ENCODE assay signal across 10 cellular contexts in the genomic region with DNA sequence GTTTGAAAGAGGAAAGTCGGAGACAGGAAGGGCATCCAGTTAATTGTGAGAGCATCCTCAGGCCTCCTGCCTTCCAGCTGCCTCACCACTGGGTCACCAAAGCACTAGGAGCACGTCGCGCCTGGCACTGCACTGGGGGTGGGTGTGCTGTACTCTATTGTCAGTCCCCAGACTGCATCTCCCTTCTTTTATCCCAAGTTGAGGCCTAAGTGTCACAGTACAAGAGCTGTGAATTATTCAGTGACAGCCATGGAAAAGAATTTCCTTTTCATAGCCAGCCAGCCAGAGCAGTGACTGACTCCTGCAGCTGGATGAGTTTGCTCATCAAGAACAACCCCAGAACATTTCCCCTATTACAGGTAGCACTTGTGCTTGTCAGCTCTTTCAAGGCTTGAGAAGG. TPM values are rescaled to one million over a fixed set of nuclear protein-coding genes. Genes with fewer than 3 reads are reported as not detected.
DNase-seq lines count a peak whose midpoint lies in the region; ATAC-seq, FAIRE-seq and TF ChIP-seq lines count a peak whose summit lies in the region.
"Had no signal": no experiment of that assay in that cellular context is flagged by ENCODE, and none has a peak within 500 bp of the region (broad histone marks: within the 10 kb centered on the region; RNA-seq: fewer than 3 reads in every experiment).

No MANE protein-coding gene starts in this region.

- H3K27ac ChIP-seq in cardiac muscle cell, result peak overlapping the region; percentile 24
- H3K27ac ChIP-seq in K562 (ENCODE audit: extremely low read depth, low read depth, low read length), result peak overlapping the region; percentile 59; the same call in 2 of the 3 replicates
- H3K27ac ChIP-seq in mesenchymal stem cell (ENCODE audit: low read length, poor library complexity, severe bottlenecking), result peak overlapping the region; percentile 83
- H3K27ac ChIP-seq in upper lobe of left lung, result peak overlapping the region in 3 of 4 donors; percentile 9 to 51 (median 41)

- no peak overlapping the region for H2BK5ac ChIP-seq in mesenchymal stem cell (ENCODE audit: low read depth, low read length, poor library complexity, severe bottlenecking)

- peaks cover 56% of the 10 kb centered on the region for H3K36me3 ChIP-seq in cardiac muscle cell
- peaks cover 92% of the 10 kb centered on the region for H3K36me3 ChIP-seq in K562 (ENCODE audit: control insufficient read depth, insufficient read depth, low read length)
- H3K36me3 ChIP-seq in mesenchymal stem cell (ENCODE audit: control insufficient read depth in 1 of 2, insufficient read depth in 2 of 2, low read depth in 1 of 2, low read length in 2 of 2), result peaks cover 54 to 91% of the 10 kb centered on the region in 2 experiments
- peaks cover 49 to 99% (median 81%) of the 10 kb centered on the region in 4 donors for H3K36me3 ChIP-seq in upper lobe of left lung

- in situ Hi-C loops in K562 (cut with MboI), result no loop called here

- 92% methylated on average over 3 of the region's 4 CpGs for WGBS in K562 (ENCODE audit: insufficient coverage, low coverage, missing lambda C conversion rate)
- WGBS in mesenchymal stem cell, result 56% methylated on average over 4 of the region's 4 CpGs
- WGBS in upper lobe of left lung, 2 donors, result 85 to 87% methylated on average over 3 to 4 of the region's 4 CpGs

- no peak for TF ChIP-seq RAD21 in K562 (CRISPR knock-in tag; conservative IDR thresholded peaks at IDR 0.05 in 1 of 2, IDR thresholded peaks at IDR 0.05 in 1 of 2)

- DNase-seq in cardiac muscle cell (ENCODE audit: low read depth in 1 of 2, low spot score in 1 of 2), result peak in 1 of 2 donors; percentile 15
- DNase-seq in Right ventricle myocardium superior, result no peak
- no peak for DNase-seq in K562 (ENCODE audit: extremely low read depth in 1 of 4, low spot score in 3 of 4)
- DNase-seq in mesenchymal stem cell, result peak; percentile 44
- no peak for DNase-seq in upper lobe of left lung
- DNase-seq in GOT3 (lab: John Stamatoyannopoulos, UW), result no peak
- no peak for DNase-seq in stimulated activated CD4-positive, alpha-beta T cell treated with anti-CD3 and anti-CD28 coated beads, Interleukin-2, amount 100 ng/mL, for 24 hours
- no peak for DNase-seq in NCI-H748 treated with DMSO at 0.1 percent for 48 hours (lab: John Stamatoyannopoulos, UW)
- DNase-seq: NK-92 treated with Interleukin-12 subunit alpha and Interleukin-12 subunit beta, amount 100 ng/mL, for 24 hours had no signal

- no TSS peak for BruUV-seq in K562 (replicated peaks; lab: Mats Ljungman, UMichigan)

- TF ChIP-seq POLR2A in K562 (conservative IDR thresholded peaks at IDR 0.05) (no peak), upper lobe of left lung (IDR thresholded peaks at IDR 0.05) (no peak)

- intact Hi-C loops in Right ventricle myocardium superior (cut with DNase I), result no loop called here
- intact Hi-C loops in K562 (cut with micrococcal nuclease), result no loop called here

- H2AFZ ChIP-seq in K562 (ENCODE audit: low read depth, low read length) (no peak overlapping the region), mesenchymal stem cell (ENCODE audit: low read depth, low read length) (no peak overlapping the region)

- ATAC-seq in Right ventricle myocardium superior (ENCODE audit: poor library complexity), result no peak
- no peak for ATAC-seq in K562
- ATAC-seq in upper lobe of left lung (ENCODE audit: low FRiP score in 2 of 2), result no peak

- H3K9ac ChIP-seq in K562 (ENCODE audit: insufficient read depth in 1 of 2, low read depth in 2 of 2, low read length in 2 of 2) (peak overlapping the region in 1 of 2 experiments; percentile 1; a peak in 2 of 4 replicates), mesenchymal stem cell (ENCODE audit: low read length) (peak overlapping the region; percentile 65)

- no peak overlapping the region for H2BK120ac ChIP-seq in mesenchymal stem cell (ENCODE audit: low read depth, low read length)

- H3K14ac ChIP-seq in mesenchymal stem cell (ENCODE audit: low read length in 2 of 2), result peak overlapping the region in 1 of 2 experiments; percentile 13

- H3K4me3 ChIP-seq in cardiac muscle cell, result no peak overlapping the region
- H3K4me3 ChIP-seq in K562, result no peak overlapping the region
- H3K4me3 ChIP-seq in mesenchymal stem cell (ENCODE audit: insufficient read depth in 1 of 2, low read depth in 1 of 2, low read length in 2 of 2), result peak overlapping the region in 1 of 2 experiments; percentile 10
- no peak overlapping the region for H3K4me3 ChIP-seq in upper lobe of left lung

- no peak for TF ChIP-seq EP300 in K562 (IDR thresholded peaks at IDR 0.05; ENCODE audit: low read length)
- no peak for TF ChIP-seq EP300 in upper lobe of left lung (IDR thresholded peaks at IDR 0.05)

- H4K8ac ChIP-seq in mesenchymal stem cell (ENCODE audit: low read length), result no peak overlapping the region

- H3K79me1 ChIP-seq in mesenchymal stem cell (replicated peaks; ENCODE audit: low read length, poor library complexity, severe bottlenecking), result peaks cover 5% of the 10 kb centered on the region

- no peaks in the 10 kb centered on the region for H3K27me3 ChIP-seq in cardiac muscle cell
- no peaks in the 10 kb centered on the region for H3K27me3 ChIP-seq in K562 (ENCODE audit: control insufficient read depth in 2 of 2, insufficient read depth in 2 of 2, low read length in 2 of 2)
- no peaks in the 10 kb centered on the region for H3K27me3 ChIP-seq in mesenchymal stem cell (ENCODE audit: control insufficient read depth in 1 of 2, insufficient read depth in 1 of 2, low read length in 2 of 2)
- H3K27me3 ChIP-seq in upper lobe of left lung, result no peaks in the 10 kb centered on the region

- CTCF ChIA-PET in K562 (lab: Yijun Ruan, JAX; ENCODE audit: low intra/inter-chr PET ratio), result no interaction called here

- POLR2A ChIA-PET in K562 (lab: Yijun Ruan, JAX), result interaction anchor here (0.8 to 1.7 kb wide), 6 partner anchors 9 to 16 kb away, joined by 3 to 5 read pairs (median 4); a partner anchor contains a TSS

- TF ChIP-seq CTCF in cardiac muscle cell (IDR thresholded peaks at IDR 0.05; ENCODE audit: low read depth, low read length) (no peak), K562 (IDR thresholded peaks at IDR 0.05 in 2 of 3, conservative IDR thresholded peaks at IDR 0.05 in 1 of 3; ENCODE audit: insufficient read depth in 2 of 3, low read depth in 1 of 3, low read length in 3 of 3) (no peak), upper lobe of left lung (IDR thresholded peaks at IDR 0.05) (no peak)

- no peak overlapping the region for H3K23ac ChIP-seq in mesenchymal stem cell (ENCODE audit: low read length in 2 of 2)

- H3K4me2 ChIP-seq in K562 (ENCODE audit: insufficient read depth, low read length) (no peak overlapping the region), mesenchymal stem cell (ENCODE audit: low read length, poor library complexity, severe bottlenecking) (no peak overlapping the region)

- H3K4ac ChIP-seq in mesenchymal stem cell (ENCODE audit: low read depth in 1 of 2, low read length in 2 of 2), result no peak overlapping the region

- H4K20me1 ChIP-seq in K562 (replicated peaks; ENCODE audit: control insufficient read depth, insufficient read depth, low read length), result peaks cover 6% of the 10 kb centered on the region; the same call in 1 of the 2 replicates

- H2BK15ac ChIP-seq in mesenchymal stem cell (ENCODE audit: low read depth, poor library complexity, severe bottlenecking), result no peak overlapping the region

- H3K18ac ChIP-seq in mesenchymal stem cell (ENCODE audit: low read depth in 1 of 2, low read length in 2 of 2), result peak overlapping the region in 1 of 2 experiments; percentile 9

- peaks cover 28% of the 10 kb centered on the region for H3K79me2 ChIP-seq in K562 (ENCODE audit: control insufficient read depth, insufficient read depth, low read length)

- H3K9me3 ChIP-seq in cardiac muscle cell (ENCODE audit: low read depth) (no peaks in the 10 kb centered on the region), K562 (replicated peaks; ENCODE audit: control insufficient read depth, insufficient read depth, low read depth, low read length) (no peaks in the 10 kb centered on the region), mesenchymal stem cell (ENCODE audit: control insufficient read depth, low read length) (no peaks in the 10 kb centered on the region), upper lobe of left lung (no peaks in the 10 kb centered on the region)

- no peak overlapping the region for H4K91ac ChIP-seq in mesenchymal stem cell (ENCODE audit: low read length)

- H3K9me1 ChIP-seq in K562 (ENCODE audit: control insufficient read depth, insufficient read depth, low read length), result no peaks in the 10 kb centered on the region

- H2BK12ac ChIP-seq in mesenchymal stem cell (ENCODE audit: low read length in 2 of 2), result no peak overlapping the region

- no peak for FAIRE-seq in K562 (lab: Jason Lieb, UNC)
- FAIRE-seq: islet of Langerhans had no signal

- no peak overlapping the region for H2AK5ac ChIP-seq in mesenchymal stem cell (ENCODE audit: low read length, severe bottlenecking)

- H3K4me1 ChIP-seq in cardiac muscle cell (ENCODE audit: low read depth) (peaks cover 5% of the 10 kb centered on the region), K562 (replicated peaks in 1 of 2; ENCODE audit: control insufficient read depth in 2 of 2, insufficient read depth in 2 of 2, low read length in 2 of 2) (peaks cover 0 to 15% of the 10 kb centered on the region in 2 experiments; a peak in 3 of 5 replicates), mesenchymal stem cell (ENCODE audit: control insufficient read depth, insufficient read depth, low read depth, low read length) (peaks cover 16% of the 10 kb centered on the region), upper lobe of left lung (peaks cover 14 to 37% (median 28%) of the 10 kb centered on the region in 4 donors)

RNA-seq across cellular contexts. Expression of a gene that starts 16.3 kb away (rescaled TPM):
- total RNA-seq in cardiac muscle cell, result 236 TPM in 2 replicates
- polyA plus RNA-seq in cardiac muscle cell, result 118 and 147 TPM in 2 replicates
- 63.0 TPM for total RNA-seq in Right ventricle myocardium superior
- total RNA-seq in K562 (2011; cell fraction: chromatin; rRNA removed; ENCODE audit: low replicate concordance), result 13.9 and 15.8 TPM in 2 replicates
- total RNA-seq in K562 (2011; cell fraction: nucleolus; rRNA removed), result 17.2 and 17.5 TPM in 2 replicates
- total RNA-seq in K562 (2011; cell fraction: nucleoplasm; rRNA removed), result 19.0 and 24.3 TPM in 2 replicates
- 186 and 196 TPM in 2 replicates for total RNA-seq in K562 (2014; rRNA removed)
- total RNA-seq in K562 (2014; rRNA removed; fragmentation: Illumina TruSeq; extraction: Trizol), result 129 and 131 TPM in 2 replicates
- total RNA-seq in K562 (2015; rRNA removed; fragmentation: Illumina TruSeq; extraction: Trizol), result 156 and 161 TPM in 2 replicates
- total RNA-seq in K562 (2021), result 140 and 144 TPM in 2 replicates
- polyA plus RNA-seq in K562 (2011; rRNA removed), result 104 and 137 TPM in 2 replicates
- 89.6 and 109 TPM in 2 replicates for polyA plus RNA-seq in K562 (2011; cell fraction: cytosol; rRNA removed)
- polyA plus RNA-seq in K562 (2011; cell fraction: nucleus; rRNA removed), result 27.8 and 38.7 TPM in 2 replicates
- polyA plus RNA-seq in K562 (2012), result 169 and 197 TPM in 2 replicates
- 144 and 156 TPM in 2 replicates for polyA plus RNA-seq in K562 (2014; fragmentation: Illumina TruSeq; extraction: Trizol)
- polyA plus RNA-seq in K562 (2014; fragmentation: Nextera tagmentation; extraction: Ambion mirVana), result 10 to 100 TPM; 37.8 to 39.6 TPM
- polyA plus RNA-seq in K562 (2014; rRNA removed), result 206 and 219 TPM in 2 replicates
- 60.8 and 67.3 TPM in 2 replicates for polyA minus RNA-seq in K562 (2011; rRNA and poly(A)+ RNA removed)
- polyA minus RNA-seq in K562 (2011; cell fraction: cytosol; rRNA and poly(A)+ RNA removed), result 49.0 and 55.3 TPM in 2 replicates
- 12.7 and 16.2 TPM in 2 replicates for polyA minus RNA-seq in K562 (2011; cell fraction: nucleus; rRNA and poly(A)+ RNA removed)
- polyA plus RNA-seq in mesenchymal stem cell (2013, experiment 1 of 2), result 420 TPM
- polyA plus RNA-seq in mesenchymal stem cell (2013, experiment 2 of 2), result 415 TPM
- total RNA-seq in upper lobe of left lung, result 100 to 1,000 TPM; 120 to 218 (median 192) TPM

RNA-seq across cellular contexts. Expression of a gene that starts 37.8 kb away (rescaled TPM):
- total RNA-seq in cardiac muscle cell, result 0.39 TPM in 1 of 2 replicates, not detected in the other
- polyA plus RNA-seq in cardiac muscle cell, result not detected in 2 replicates
- total RNA-seq in Right ventricle myocardium superior, result not detected
- total RNA-seq in K562 (2011; cell fraction: chromatin; rRNA removed; ENCODE audit: low replicate concordance), result not detected in 2 replicates
- 0.26 TPM in 1 of 2 replicates, not detected in the other for total RNA-seq in K562 (2011; cell fraction: nucleolus; rRNA removed)
- not detected in 2 replicates for total RNA-seq in K562 (2011; cell fraction: nucleoplasm; rRNA removed)
- total RNA-seq in K562 (2014; rRNA removed), result not detected in 2 replicates
- total RNA-seq in K562 (2014; rRNA removed; fragmentation: Illumina TruSeq; extraction: Trizol), result not detected in 2 replicates
- total RNA-seq in K562 (2015; rRNA removed; fragmentation: Illumina TruSeq; extraction: Trizol), result not detected in 2 replicates
- not detected in 2 replicates for total RNA-seq in K562 (2021)
- polyA plus RNA-seq in K562 (2011; rRNA removed), result not detected in 2 replicates
- polyA plus RNA-seq in K562 (2011; cell fraction: cytosol; rRNA removed), result 0.04 and 0.09 TPM in 2 replicates
- not detected in 2 replicates for polyA plus RNA-seq in K562 (2011; cell fraction: nucleus; rRNA removed)
- polyA plus RNA-seq in K562 (2012), result not detected in 2 replicates
- polyA plus RNA-seq in K562 (2014; fragmentation: Illumina TruSeq; extraction: Trizol), result not detected in 2 replicates
- polyA plus RNA-seq in K562 (2014; fragmentation: Nextera tagmentation; extraction: Ambion mirVana), result not detected
- polyA plus RNA-seq in K562 (2014; rRNA removed), result not detected in 2 replicates
- not detected in 2 replicates for polyA minus RNA-seq in K562 (2011; rRNA and poly(A)+ RNA removed)
- polyA minus RNA-seq in K562 (2011; cell fraction: cytosol; rRNA and poly(A)+ RNA removed), result not detected in 2 replicates
- polyA minus RNA-seq in K562 (2011; cell fraction: nucleus; rRNA and poly(A)+ RNA removed), result not detected in 2 replicates
- polyA plus RNA-seq in mesenchymal stem cell (2013, experiment 1 of 2), result 0.01 TPM
- polyA plus RNA-seq in mesenchymal stem cell (2013, experiment 2 of 2), result 0.04 TPM
- total RNA-seq in upper lobe of left lung, result 1 to 10 TPM in 1 of 6 donors, under 1 TPM in 4, not detected in 1; 0.30 to 1.4 (median 0.49) TPM

RNA-seq across cellular contexts. Expression of a gene that starts 51.2 kb away (rescaled TPM):
- total RNA-seq in cardiac muscle cell (9.5 and 16.7 TPM in 2 replicates), Right ventricle myocardium superior (12.4 TPM), K562 (2014; rRNA removed) (12.0 and 13.3 TPM in 2 replicates), K562 (2014; rRNA removed; fragmentation: Illumina TruSeq; extraction: Trizol) (15.4 TPM in 2 replicates), K562 (2015; rRNA removed; fragmentation: Illumina TruSeq; extraction: Trizol) (10.3 and 11.6 TPM in 2 replicates), K562 (2021) (12.8 and 13.8 TPM in 2 replicates), upper lobe of left lung (10 to 100 TPM in 4 of 6 donors, 1 to 10 TPM in 2; 9.0 to 23.6 (median 13.4) TPM)
- polyA plus RNA-seq in cardiac muscle cell (3.6 and 6.1 TPM in 2 replicates), K562 (2011; rRNA removed) (15.9 and 18.6 TPM in 2 replicates), K562 (2014; fragmentation: Illumina TruSeq; extraction: Trizol) (13.7 and 14.2 TPM in 2 replicates), K562 (2014; fragmentation: Nextera tagmentation; extraction: Ambion mirVana) (1 to 10 TPM; 5.1 to 6.3 TPM), K562 (2014; rRNA removed) (9.3 and 11.5 TPM in 2 replicates)
- total RNA-seq in K562 (2011; cell fraction: chromatin; rRNA removed; ENCODE audit: low replicate concordance), result 24.2 and 26.9 TPM in 2 replicates
- 12.0 and 12.3 TPM in 2 replicates for total RNA-seq in K562 (2011; cell fraction: nucleolus; rRNA removed)
- total RNA-seq in K562 (2011; cell fraction: nucleoplasm; rRNA removed), result 12.7 and 13.9 TPM in 2 replicates
- polyA plus RNA-seq in K562 (2011; cell fraction: cytosol; rRNA removed), result 9.7 and 18.0 TPM in 2 replicates
- polyA plus RNA-seq in K562 (2011; cell fraction: nucleus; rRNA removed), result 6.7 and 7.8 TPM in 2 replicates
- polyA plus RNA-seq in K562 (2012), result 5.8 and 9.4 TPM in 2 replicates
- 53.9 and 56.0 TPM in 2 replicates for polyA minus RNA-seq in K562 (2011; rRNA and poly(A)+ RNA removed)
- 13.8 and 18.3 TPM in 2 replicates for polyA minus RNA-seq in K562 (2011; cell fraction: cytosol; rRNA and poly(A)+ RNA removed)
- polyA minus RNA-seq in K562 (2011; cell fraction: nucleus; rRNA and poly(A)+ RNA removed), result 5.0 and 13.0 TPM in 2 replicates
- 8.1 TPM for polyA plus RNA-seq in mesenchymal stem cell (2013, experiment 1 of 2)
- 8.0 TPM for polyA plus RNA-seq in mesenchymal stem cell (2013, experiment 2 of 2)

Comparison
In these comparisons a context has a peak if more than half of its experiments do, and no peak if none do; other contexts are left out.
1. H3K27ac ChIP-seq: peak in every context shown above with its lines; median percentile 83 in mesenchymal stem cell; 59 in K562; 41 in upper lobe of left lung; 24 in cardiac muscle cell.